Comparison of ENCODE assay signal across 9 cellular contexts in genomic region chr11:62427630-62428233, GRCh38. TPM values are rescaled to one million over a fixed set of nuclear protein-coding genes. Genes with fewer than 3 reads are reported as not detected.
DNase-seq lines count a peak whose midpoint lies in the region; ATAC-seq and TF ChIP-seq lines count a peak whose summit lies in the region.
"Had no signal": no experiment of that assay in that cellular context is flagged by ENCODE, and none has a peak within 500 bp of the region (broad histone marks: within the 10 kb centered on the region; RNA-seq: fewer than 3 reads in every experiment).

No MANE protein-coding gene starts in this region.

- intact Hi-C loops in activated B cell treated with CpG ODN at 0.5 μM for 24 hours (cut with micrococcal nuclease) = loop anchor here (10.0 kb wide), 1 partner anchor 337 kb away; the partner anchor contains the start of gene POLR2G
- intact Hi-C loops in left lung (cut with DNase I) = no loop called here

- DNase-seq in AG04450 (ENCODE audit: low read depth, low spot score) = no peak
- DNase-seq in HFFc6 = peak; percentile 46
- DNase-seq in activated B cell treated with CpG ODN at 0.5 μM for 24 hours = no peak
- no peak for DNase-seq in left lung
- DNase-seq in HT-29 (ENCODE audit: low spot score) = no peak
- DNase-seq in HuH-7 (ENCODE audit: low spot score) = no peak
- no peak for DNase-seq in DMS153 treated with DMSO at 0.1 percent for 48 hours (lab: John Stamatoyannopoulos, UW; ENCODE audit: unreplicated experiment)
- DNase-seq: NCI-H2171 treated with DMSO at 0.1 percent for 48 hours had no signal

- peak overlapping the region; percentile 89 for H3K27ac Mint-ChIP-seq in HFFc6
- H3K27ac Mint-ChIP-seq in activated B cell treated with CpG ODN at 0.5 μM for 24 hours = peak overlapping the region; percentile 57

- H3K9me3 Mint-ChIP-seq in HFFc6 (no peaks in the 10 kb centered on the region), activated B cell treated with CpG ODN at 0.5 μM for 24 hours (no peaks in the 10 kb centered on the region)

- no peak for TF ChIP-seq CTCF in AG04450 (IDR thresholded peaks at IDR 0.05; ENCODE audit: low read depth, low read length)
- no peak for TF ChIP-seq CTCF in HFFc6 (IDR thresholded peaks at IDR 0.05)
- TF ChIP-seq CTCF in activated B cell treated with CpG ODN at 0.5 μM for 24 hours (IDR thresholded peaks at IDR 0.05) = no peak
- TF ChIP-seq CTCF in left lung (IDR thresholded peaks at IDR 0.05) = no peak

- peak overlapping the region; percentile 55 for H3K4me3 Mint-ChIP-seq in HFFc6
- peak overlapping the region; percentile 25 for H3K4me3 Mint-ChIP-seq in activated B cell treated with CpG ODN at 0.5 μM for 24 hours

- peaks cover 2 to 64% of the 10 kb centered on the region in 2 donors for H3K4me1 ChIP-seq in left lung

- H3K27me3 Mint-ChIP-seq in HFFc6 (ENCODE audit: insufficient read depth) = peaks cover 12% of the 10 kb centered on the region
- H3K27me3 Mint-ChIP-seq in activated B cell treated with CpG ODN at 0.5 μM for 24 hours = peaks cover 2% of the 10 kb centered on the region

- H3K27me3 ChIP-seq in AG04450 (ENCODE audit: control insufficient read depth, insufficient read depth, low read length) (no peaks in the 10 kb centered on the region), left lung (no peaks in the 10 kb centered on the region)

- H3K9me3 ChIP-seq in AG04450 (ENCODE audit: control insufficient read depth, insufficient read depth, low read length) (no peaks in the 10 kb centered on the region), left lung (no peaks in the 10 kb centered on the region)

- no peak overlapping the region for H3K4me3 ChIP-seq in AG04450 (ENCODE audit: low read depth, low read length)
- H3K4me3 ChIP-seq in left lung = no peak overlapping the region

- H3K36me3 Mint-ChIP-seq in HFFc6 (ENCODE audit: low read depth) (no peaks in the 10 kb centered on the region), activated B cell treated with CpG ODN at 0.5 μM for 24 hours (ENCODE audit: low read depth) (no peaks in the 10 kb centered on the region)

- H3K27ac ChIP-seq in AG04450 (ENCODE audit: low read depth, low read length) = peak overlapping the region; percentile 80
- peak overlapping the region; percentile 65 to 73 for H3K27ac ChIP-seq in left lung

- ATAC-seq in activated B cell treated with CpG ODN at 0.5 μM for 24 hours (ENCODE audit: low read depth) = peak; percentile 23
- ATAC-seq in left lung = peak; percentile 33
- ATAC-seq in GM19397 (IDR thresholded peaks at IDR 0.05; ENCODE audit: unreplicated experiment) = no peak

- H3K4me1 Mint-ChIP-seq in HFFc6 (ENCODE audit: low read depth) = peaks cover 65% of the 10 kb centered on the region
- peaks cover 24% of the 10 kb centered on the region for H3K4me1 Mint-ChIP-seq in activated B cell treated with CpG ODN at 0.5 μM for 24 hours

- CTCF ChIA-PET in AG04450 (lab: Charles Lee) = interaction anchor here (2.4 to 7.4 kb wide), 2 partner anchors 116 to 133 kb away, joined by 7 to 137 read pairs; no protein-coding TSS in a partner anchor
- CTCF ChIA-PET in activated B cell treated with CpG ODN at 0.5 μM for 24 hours (lab: Charles Lee) = interaction anchor here (3.5 to 5.6 kb wide), 2 partner anchors 115 to 131 kb away, joined by 14 to 161 read pairs; no protein-coding TSS in a partner anchor

- H3K36me3 ChIP-seq in left lung = no peaks in the 10 kb centered on the region

- POLR2A ChIA-PET in AG04450 (lab: Yijun Ruan, JAX) = interaction anchor here (1.1 kb wide), 1 partner anchor 115 kb away, joined by 4 read pairs; no protein-coding TSS in a partner anchor
- POLR2A ChIA-PET in activated B cell treated with CpG ODN at 0.5 μM for 24 hours (lab: Charles Lee) = interaction anchor here (0.9 to 1.3 kb wide), 3 partner anchors 9 to 124 kb away, joined by 3 to 5 read pairs (median 4); no protein-coding TSS in a partner anchor

RNA-seq across cellular contexts. Expression of gene SCGB1A1, which starts 8.9 kb away (rescaled TPM):
- polyA plus RNA-seq in AG04450 (2011; rRNA removed) = not detected in 2 replicates
- not detected in 2 replicates for polyA minus RNA-seq in AG04450 (2011; rRNA and poly(A)+ RNA removed)
- not detected for total RNA-seq in HFFc6 (2021; fragmentation: NEBNext Ultra II Directional; extraction: Animal tissue kit (Norgen Biotek cat#: 25700))
- not detected in 2 replicates for total RNA-seq in activated B cell treated with CpG ODN at 0.5 μM for 24 hours
- total RNA-seq in left lung = 100 to 1,000 TPM in 1 of 2 donors, 1 to 10 TPM in 1; 3.5 to 397 TPM
- total RNA-seq in HT-29 (2014; rRNA removed; shearing (Covaris generic)) = not detected in 2 replicates
